1 cellular context compared by ENCODE assay signal in genomic region chr5:94309166-94309565, GRCh38.
TF ChIP-seq lines count a peak whose summit lies in the region.

No MANE protein-coding gene starts in this region.

TF ChIP-seq in SK-N-SH treated with all-trans-retinoic acid at 6 μM for 48 hours, 23 proteins besides CTCF, POLR2A, EP300 and RAD21 (continued from another document):
- TF ChIP-seq CSRNP3 (CRISPR knock-in tag; IDR thresholded peaks at IDR 0.05) (no peak), TSHZ2 (CRISPR knock-in tag; IDR thresholded peaks at IDR 0.05) (no peak), CSDC2 (CRISPR knock-in tag; IDR thresholded peaks at IDR 0.05) (no peak), BACH2 (CRISPR knock-in tag; IDR thresholded peaks at IDR 0.05; ENCODE audit: borderline replicate concordance) (no peak)
